1 cellular context compared by ENCODE assay signal in genomic region chr15:92922405-92923002, GRCh38.
TF ChIP-seq lines count a peak whose summit lies in the region.

No MANE protein-coding gene starts in this region.

TF ChIP-seq in GM23338, 12 proteins besides CTCF, POLR2A, EP300 and RAD21 (continued from another document):
- TF ChIP-seq, protein P1, sequence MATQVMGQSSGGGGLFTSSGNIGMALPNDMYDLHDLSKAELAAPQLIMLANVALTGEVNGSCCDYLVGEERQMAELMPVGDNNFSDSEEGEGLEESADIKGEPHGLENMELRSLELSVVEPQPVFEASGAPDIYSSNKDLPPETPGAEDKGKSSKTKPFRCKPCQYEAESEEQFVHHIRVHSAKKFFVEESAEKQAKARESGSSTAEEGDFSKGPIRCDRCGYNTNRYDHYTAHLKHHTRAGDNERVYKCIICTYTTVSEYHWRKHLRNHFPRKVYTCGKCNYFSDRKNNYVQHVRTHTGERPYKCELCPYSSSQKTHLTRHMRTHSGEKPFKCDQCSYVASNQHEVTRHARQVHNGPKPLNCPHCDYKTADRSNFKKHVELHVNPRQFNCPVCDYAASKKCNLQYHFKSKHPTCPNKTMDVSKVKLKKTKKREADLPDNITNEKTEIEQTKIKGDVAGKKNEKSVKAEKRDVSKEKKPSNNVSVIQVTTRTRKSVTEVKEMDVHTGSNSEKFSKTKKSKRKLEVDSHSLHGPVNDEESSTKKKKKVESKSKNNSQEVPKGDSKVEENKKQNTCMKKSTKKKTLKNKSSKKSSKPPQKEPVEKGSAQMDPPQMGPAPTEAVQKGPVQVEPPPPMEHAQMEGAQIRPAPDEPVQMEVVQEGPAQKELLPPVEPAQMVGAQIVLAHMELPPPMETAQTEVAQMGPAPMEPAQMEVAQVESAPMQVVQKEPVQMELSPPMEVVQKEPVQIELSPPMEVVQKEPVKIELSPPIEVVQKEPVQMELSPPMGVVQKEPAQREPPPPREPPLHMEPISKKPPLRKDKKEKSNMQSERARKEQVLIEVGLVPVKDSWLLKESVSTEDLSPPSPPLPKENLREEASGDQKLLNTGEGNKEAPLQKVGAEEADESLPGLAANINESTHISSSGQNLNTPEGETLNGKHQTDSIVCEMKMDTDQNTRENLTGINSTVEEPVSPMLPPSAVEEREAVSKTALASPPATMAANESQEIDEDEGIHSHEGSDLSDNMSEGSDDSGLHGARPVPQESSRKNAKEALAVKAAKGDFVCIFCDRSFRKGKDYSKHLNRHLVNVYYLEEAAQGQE (IDR thresholded peaks at IDR 0.05; ENCODE audit: unreplicated experiment) = no peak
- TF ChIP-seq ZNF331 (CRISPR knock-in tag; IDR thresholded peaks at IDR 0.05; ENCODE audit: low read depth) (no peak), JUNB (IDR thresholded peaks at IDR 0.05; ENCODE audit: unreplicated experiment) (no peak), POLR2AphosphoS5 (IDR thresholded peaks at IDR 0.05; ENCODE audit: low read depth) (no peak), EZH2phosphoT487 (IDR thresholded peaks at IDR 0.05; ENCODE audit: unreplicated experiment) (no peak), EZH2 (IDR thresholded peaks at IDR 0.05; ENCODE audit: low read depth, unreplicated experiment) (no peak), ZNF114 (CRISPR knock-in tag; IDR thresholded peaks at IDR 0.05) (no peak), NANOG (IDR thresholded peaks at IDR 0.05; ENCODE audit: borderline replicate concordance) (no peak), CREB1 (CRISPR knock-in tag; IDR thresholded peaks at IDR 0.05; ENCODE audit: low read depth) (no peak), STAT1 (IDR thresholded peaks at IDR 0.05; ENCODE audit: unreplicated experiment) (no peak)
- TF ChIP-seq, protein P2, sequence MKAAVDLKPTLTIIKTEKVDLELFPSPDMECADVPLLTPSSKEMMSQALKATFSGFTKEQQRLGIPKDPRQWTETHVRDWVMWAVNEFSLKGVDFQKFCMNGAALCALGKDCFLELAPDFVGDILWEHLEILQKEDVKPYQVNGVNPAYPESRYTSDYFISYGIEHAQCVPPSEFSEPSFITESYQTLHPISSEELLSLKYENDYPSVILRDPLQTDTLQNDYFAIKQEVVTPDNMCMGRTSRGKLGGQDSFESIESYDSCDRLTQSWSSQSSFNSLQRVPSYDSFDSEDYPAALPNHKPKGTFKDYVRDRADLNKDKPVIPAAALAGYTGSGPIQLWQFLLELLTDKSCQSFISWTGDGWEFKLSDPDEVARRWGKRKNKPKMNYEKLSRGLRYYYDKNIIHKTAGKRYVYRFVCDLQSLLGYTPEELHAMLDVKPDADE (IDR thresholded peaks at IDR 0.05) = no peak
TF ChIP-seq in GM23338: peak in this region for 0.
